In genomic region chr20:39309458-39309857, GRCh38 we compare ENCODE assay signal across 21 cellular contexts.
"Had no signal": no experiment of that assay in that cellular context is flagged by ENCODE, and none has a peak within 500 bp of the region (broad histone marks: within the 10 kb centered on the region; RNA-seq: fewer than 3 reads in every experiment).

No MANE protein-coding gene starts in this region.

- H3K9ac ChIP-seq: neural progenitor cell had no signal

- H3K4me3 Mint-ChIP-seq: dendritic cell treated with granulocyte-macrophage colony-stimulating factor and Interleukin-4, amounts not matched to agents 40 ng/mL and 50 ng/mL, for 4 days; effector memory CD8-positive, alpha-beta T cell; natural killer cell treated with Interleukin-12 subunit alpha and Interleukin-12 subunit beta and Interleukin-15 and Interleukin-18, amount 100 ng/mL, for 72 hours; neural progenitor cell; stimulated activated naive CD8-positive, alpha-beta T cell treated with anti-CD3 and anti-CD28 coated beads, Interleukin-15, Interleukin-2, amounts not matched to agents 100 ng/mL and 50 ng/mL, for 24 hours had no signal

- H3K36me3 Mint-ChIP-seq: natural killer cell treated with Interleukin-12 subunit alpha and Interleukin-12 subunit beta and Interleukin-15 and Interleukin-18, amount 100 ng/mL, for 72 hours; neural progenitor cell had no signal

- H3K27ac ChIP-seq: epithelial cell of prostate, esophagus muscularis mucosa, gastrocnemius medialis, left lung, lower lobe of right lung, neural progenitor cell, ovary, right atrium auricular region, tibial artery, upper lobe of left lung, uterus had no signal

- H3K4me1 ChIP-seq: gastrocnemius medialis, left lung, lower lobe of right lung, right atrium auricular region, tibial artery, uterus had no signal

- DNase-seq: effector memory CD8-positive, alpha-beta T cell; gastrocnemius medialis; islet precursor cell; left lung; lower lobe of right lung; mesenchymal stem cell; midbrain; nucleus accumbens; ovary; stimulated activated CD4-positive, alpha-beta T cell treated with anti-CD3 and anti-CD28 coated beads, Interleukin-2, amount 100 ng/mL, for 48 hours; tibial artery; upper lobe of left lung; uterus had no signal

- H3K4me3 ChIP-seq: esophagus muscularis mucosa, gastrocnemius medialis, left lung, lower lobe of right lung, neural progenitor cell, ovary, right atrium auricular region, smooth muscle cell, tibial artery, upper lobe of left lung, uterus had no signal

- H3K36me3 ChIP-seq: esophagus muscularis mucosa, gastrocnemius medialis, left lung, lower lobe of right lung, neural progenitor cell, ovary, right atrium auricular region, tibial artery, upper lobe of left lung, uterus had no signal

- ATAC-seq: effector memory CD8-positive, alpha-beta T cell; gastrocnemius medialis; left lung; lower lobe of right lung; natural killer cell treated with Interleukin-12 subunit alpha and Interleukin-12 subunit beta and Interleukin-15 and Interleukin-18, amount 100 ng/mL, for 72 hours had no signal

- H3K27ac Mint-ChIP-seq: dendritic cell treated with granulocyte-macrophage colony-stimulating factor and Interleukin-4, amounts not matched to agents 40 ng/mL and 50 ng/mL, for 4 days; effector memory CD8-positive, alpha-beta T cell; natural killer cell treated with Interleukin-12 subunit alpha and Interleukin-12 subunit beta and Interleukin-15 and Interleukin-18, amount 100 ng/mL, for 72 hours; neural progenitor cell; stimulated activated naive CD8-positive, alpha-beta T cell treated with anti-CD3 and anti-CD28 coated beads, Interleukin-15, Interleukin-2, amounts not matched to agents 100 ng/mL and 50 ng/mL, for 24 hours had no signal

- H3K9me3 ChIP-seq: gastrocnemius medialis, ovary, tibial artery, uterus had no signal

- H3K27me3 ChIP-seq: esophagus muscularis mucosa, gastrocnemius medialis, left lung, neural progenitor cell, ovary, right atrium auricular region, tibial artery, upper lobe of left lung, uterus had no signal

- H3K9me3 Mint-ChIP-seq: dendritic cell treated with granulocyte-macrophage colony-stimulating factor and Interleukin-4, amounts not matched to agents 40 ng/mL and 50 ng/mL, for 4 days; effector memory CD8-positive, alpha-beta T cell; natural killer cell treated with Interleukin-12 subunit alpha and Interleukin-12 subunit beta and Interleukin-15 and Interleukin-18, amount 100 ng/mL, for 72 hours had no signal

- H3K4me2 ChIP-seq: neural progenitor cell, smooth muscle cell had no signal
